17 cellular contexts compared by ENCODE assay signal in the genomic region with DNA sequence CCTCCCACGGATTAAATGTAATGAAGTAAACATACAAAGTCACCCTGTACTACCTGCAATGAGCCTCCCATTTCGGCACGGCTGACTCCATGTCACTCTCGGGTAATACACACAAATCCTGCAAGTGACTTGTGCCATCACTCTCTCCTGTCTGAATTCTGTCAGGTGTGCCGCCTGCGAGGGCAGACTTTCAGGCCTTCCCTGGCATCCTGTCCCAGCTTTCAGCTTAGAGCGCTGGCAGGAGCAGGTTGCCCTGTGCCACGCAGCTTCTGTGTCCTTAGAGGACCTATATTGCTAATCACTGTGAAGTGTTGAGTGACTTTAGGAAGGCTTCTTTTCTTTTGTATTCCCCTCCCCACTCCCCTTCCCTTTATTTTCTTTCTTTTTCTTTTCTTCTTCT. TPM values are rescaled to one million over a fixed set of nuclear protein-coding genes. Genes with fewer than 3 reads are reported as not detected.
DNase-seq lines count a peak whose midpoint lies in the region; ATAC-seq and TF ChIP-seq lines count a peak whose summit lies in the region.
"Had no signal": no experiment of that assay in that cellular context is flagged by ENCODE, and none has a peak within 500 bp of the region (broad histone marks: within the 10 kb centered on the region; RNA-seq: fewer than 3 reads in every experiment).

No MANE protein-coding gene starts in this region.

- H3K4me3 Mint-ChIP-seq in type B pancreatic cell, result no peak overlapping the region
- no peak overlapping the region for H3K4me3 Mint-ChIP-seq in activated CD8-positive, alpha-beta T cell treated with anti-CD3 and anti-CD28 coated beads for 36 hours
- H3K4me3 Mint-ChIP-seq: CD4-positive, CD25-positive, alpha-beta regulatory T cell; CD8-positive, alpha-beta memory T cell had no signal

- H3K36me3 ChIP-seq in right atrium auricular region, result no peaks in the 10 kb centered on the region
- H3K36me3 ChIP-seq: BE2C, HAP-1 had no signal

- H3K9me3 Mint-ChIP-seq in type B pancreatic cell, result no peaks in the 10 kb centered on the region
- H3K9me3 Mint-ChIP-seq in activated CD8-positive, alpha-beta T cell treated with anti-CD3 and anti-CD28 coated beads for 36 hours, result no peaks in the 10 kb centered on the region
- H3K9me3 Mint-ChIP-seq: CD4-positive, CD25-positive, alpha-beta regulatory T cell; CD8-positive, alpha-beta memory T cell had no signal

- ATAC-seq in Right ventricle myocardium superior (ENCODE audit: poor library complexity), result peak; percentile 92
- ATAC-seq in left cardiac atrium, result peak; percentile 37 to 63
- no peak for ATAC-seq in activated CD8-positive, alpha-beta T cell treated with anti-CD3 and anti-CD28 coated beads for 36 hours
- ATAC-seq in HG03439 (IDR thresholded peaks at IDR 0.05; ENCODE audit: unreplicated experiment), result no peak

- no peak overlapping the region for H3K27ac ChIP-seq in right atrium auricular region
- H3K27ac ChIP-seq: GM23248, HL-60 had no signal

- no peak overlapping the region for H3K27ac Mint-ChIP-seq in type B pancreatic cell
- H3K27ac Mint-ChIP-seq in activated CD8-positive, alpha-beta T cell treated with anti-CD3 and anti-CD28 coated beads for 36 hours, result no peak overlapping the region
- H3K27ac Mint-ChIP-seq: CD4-positive, CD25-positive, alpha-beta regulatory T cell had no signal

- H3K4me3 ChIP-seq in right atrium auricular region, result no peak overlapping the region
- H3K4me3 ChIP-seq: GM23248, HAP-1 had no signal

- H3K9me3 ChIP-seq in right atrium auricular region, result no peaks in the 10 kb centered on the region
- H3K9me3 ChIP-seq: BE2C, Caco-2, HAP-1 had no signal

- TF ChIP-seq CTCF in right atrium auricular region (IDR thresholded peaks at IDR 0.05) (no peak), type B pancreatic cell (conservative IDR thresholded peaks at IDR 0.05) (no peak)
- TF ChIP-seq CTCF in activated CD8-positive, alpha-beta T cell treated with anti-CD3 and anti-CD28 coated beads for 36 hours (IDR thresholded peaks at IDR 0.05), result no peak

- CTCF ChIA-PET in activated CD8-positive, alpha-beta T cell treated with anti-CD3 and anti-CD28 coated beads for 36 hours (lab: Charles Lee), result no interaction called here

- no peaks in the 10 kb centered on the region for H3K36me3 Mint-ChIP-seq in type B pancreatic cell
- no peaks in the 10 kb centered on the region for H3K36me3 Mint-ChIP-seq in activated CD8-positive, alpha-beta T cell treated with anti-CD3 and anti-CD28 coated beads for 36 hours (ENCODE audit: low read depth)
- H3K36me3 Mint-ChIP-seq: CD4-positive, CD25-positive, alpha-beta regulatory T cell; CD8-positive, alpha-beta memory T cell had no signal

- peaks cover 8% of the 10 kb centered on the region for H3K4me1 Mint-ChIP-seq in type B pancreatic cell (ENCODE audit: unreplicated experiment)
- no peaks in the 10 kb centered on the region for H3K4me1 Mint-ChIP-seq in activated CD8-positive, alpha-beta T cell treated with anti-CD3 and anti-CD28 coated beads for 36 hours (ENCODE audit: low read depth)
- H3K4me1 Mint-ChIP-seq: CD4-positive, CD25-positive, alpha-beta regulatory T cell; CD8-positive, alpha-beta memory T cell had no signal

- peak; percentile 54 for DNase-seq in Right ventricle myocardium superior
- DNase-seq in right atrium auricular region (ENCODE audit: low spot score), result no peak
- DNase-seq in left cardiac atrium, result no peak
- peak; percentile 54 for DNase-seq in left kidney (ENCODE audit: low read depth, low spot score)
- DNase-seq in type B pancreatic cell (ENCODE audit: extremely low spot score, unreplicated experiment), result peak; percentile 44
- no peak for DNase-seq in activated CD8-positive, alpha-beta T cell treated with anti-CD3 and anti-CD28 coated beads for 36 hours
- DNase-seq in COLO829 (ENCODE audit: low spot score), result no peak
- DNase-seq: ACHN; BE2C; C1 segment of cervical spinal cord; Caco-2; CD4-positive, CD25-positive, alpha-beta regulatory T cell; CD8-positive, alpha-beta memory T cell; GM23248 had no signal

- H3K27me3 ChIP-seq in right atrium auricular region, result no peaks in the 10 kb centered on the region
- H3K27me3 ChIP-seq: BE2C had no signal

- intact Hi-C loops in Right ventricle myocardium superior (cut with DNase I), result no loop called here
- intact Hi-C loops in left cardiac atrium (cut with DNase I), result no loop called here
- intact Hi-C loops in activated CD8-positive, alpha-beta T cell treated with anti-CD3 and anti-CD28 coated beads for 36 hours (cut with micrococcal nuclease), result no loop called here

- no peaks in the 10 kb centered on the region for H3K4me1 ChIP-seq in right atrium auricular region
- H3K4me1 ChIP-seq: BE2C, Caco-2, HAP-1 had no signal

- POLR2A ChIA-PET in activated CD8-positive, alpha-beta T cell treated with anti-CD3 and anti-CD28 coated beads for 36 hours (lab: Charles Lee), result no interaction called here

- H3K27me3 Mint-ChIP-seq in type B pancreatic cell, result peaks cover 5% of the 10 kb centered on the region
- peaks cover 6% of the 10 kb centered on the region for H3K27me3 Mint-ChIP-seq in activated CD8-positive, alpha-beta T cell treated with anti-CD3 and anti-CD28 coated beads for 36 hours
- H3K27me3 Mint-ChIP-seq: CD4-positive, CD25-positive, alpha-beta regulatory T cell had no signal

RNA-seq across cellular contexts. Expression of gene S1PR3, which starts 25.8 kb away (rescaled TPM):
- 28.2 TPM for total RNA-seq in Right ventricle myocardium superior
- total RNA-seq in right atrium auricular region, result 10 to 100 TPM; 26.8 to 34.7 TPM
- 10 to 100 TPM; 24.4 to 25.3 TPM for total RNA-seq in left cardiac atrium
- 9.3 and 37.9 TPM in 2 replicates for total RNA-seq in type B pancreatic cell (ENCODE audit: low replicate concordance)
- total RNA-seq in activated CD8-positive, alpha-beta T cell treated with anti-CD3 and anti-CD28 coated beads for 36 hours, result under 1 TPM; 0.36 to 0.58 TPM
- total RNA-seq: CD4-positive, CD25-positive, alpha-beta regulatory T cell had no signal

Comparison
In these comparisons a context has a peak if more than half of its experiments do, and no peak if none do; other contexts are left out.
1. DNase-seq: peak in Right ventricle myocardium superior (single experiment), left kidney (single experiment) and type B pancreatic cell (single experiment); none in right atrium auricular region (single experiment), left cardiac atrium (single experiment), activated CD8-positive, alpha-beta T cell treated with anti-CD3 and anti-CD28 coated beads for 36 hours (single experiment) and COLO829 (single experiment).
2. ATAC-seq: peak in Right ventricle myocardium superior (single experiment) and left cardiac atrium (2 of 2); none in activated CD8-positive, alpha-beta T cell treated with anti-CD3 and anti-CD28 coated beads for 36 hours (single experiment) and HG03439 (single experiment).